ENCODE assay signal across 6 cellular contexts in genomic region chr14:23071975-23072539, GRCh38. TPM values are rescaled to one million over a fixed set of nuclear protein-coding genes. Genes with fewer than 3 reads are reported as not detected.
A peak's percentile ranks its signal among the peaks of the same experiment; 100 is the strongest.
DNase-seq lines count a peak whose midpoint lies in the region; ATAC-seq, FAIRE-seq and TF ChIP-seq lines count a peak whose summit lies in the region.

No MANE protein-coding gene starts in this region.

- ATAC-seq in T-helper 17 cell (no peak), GM19455 (IDR thresholded peaks at IDR 0.05; ENCODE audit: unreplicated experiment) (no peak)

- intact Hi-C loops in kidney (cut with DNase I), result no loop called here

- H3K9ac ChIP-seq in kidney (ENCODE audit: low read length in 2 of 2), result peak overlapping the region; percentile 63 to 93

- FAIRE-seq in kidney (lab: Jason Lieb, UNC), result no peak
- no peak for FAIRE-seq in GM12892 (lab: Jason Lieb, UNC)

- CTCF ChIA-PET in AG04449 (lab: Yijun Ruan, JAX), result interaction anchor here (0.7 to 17.4 kb wide), 17 partner anchors 9 to 515 kb away, joined by 3 to 452 read pairs (median 9); partner anchors contain the start of genes ACIN1, AJUBA, C14orf119 and CDH24

- peaks cover 24% of the 10 kb centered on the region for H3K4me1 Mint-ChIP-seq in T-helper 17 cell

- H3K36me3 Mint-ChIP-seq in T-helper 17 cell (ENCODE audit: low read depth), result no peaks in the 10 kb centered on the region

- TF ChIP-seq CTCF in AG04449 (IDR thresholded peaks at IDR 0.05; ENCODE audit: insufficient read depth, low read length, missing control alignments), result no peak
- no peak for TF ChIP-seq CTCF in kidney (IDR thresholded peaks at IDR 0.05; ENCODE audit: borderline replicate concordance, extremely low read depth, insufficient read depth)

- no peaks in the 10 kb centered on the region for H3K27me3 Mint-ChIP-seq in T-helper 17 cell

- DNase-seq in AG04449 (ENCODE audit: low read depth, low spot score), result no peak
- no peak for DNase-seq in T-helper 17 cell
- DNase-seq in kidney, result no peak
- no peak for DNase-seq in GM12892 (ENCODE audit: insufficient read length)
- no peak for DNase-seq in epidermal melanocyte (ENCODE audit: insufficient read length, low spot score)

- H3K4me3 Mint-ChIP-seq in T-helper 17 cell, result peak overlapping the region; percentile 93

- peak overlapping the region; percentile 61 to 83 for H3K27ac ChIP-seq in kidney (ENCODE audit: low read depth in 2 of 2, low read length in 2 of 2)

- H3K27ac Mint-ChIP-seq in T-helper 17 cell, result peak overlapping the region; percentile 95

- H3K9me3 ChIP-seq in T-helper 17 cell (ENCODE audit: control insufficient read depth, low read length, poor library complexity, severe bottlenecking), result no peaks in the 10 kb centered on the region
- no peaks in the 10 kb centered on the region for H3K9me3 ChIP-seq in kidney (ENCODE audit: control insufficient read depth in 1 of 2, low read length in 2 of 2)

- H3K4me3 ChIP-seq in AG04449 (ENCODE audit: low read depth, low read length) (peak overlapping the region; percentile 86), kidney (ENCODE audit: low read length in 2 of 2) (peak overlapping the region; percentile 36 to 81)

- peaks cover 21 to 24% of the 10 kb centered on the region in 2 donors for H3K4me1 ChIP-seq in kidney (ENCODE audit: control insufficient read depth in 1 of 2, insufficient read depth in 1 of 2, low read depth in 1 of 2, low read length in 2 of 2)

- peaks cover 31 to 57% of the 10 kb centered on the region in 2 donors for H3K36me3 ChIP-seq in kidney (ENCODE audit: control insufficient read depth in 1 of 2, insufficient read depth in 2 of 2, low read length in 2 of 2)

- POLR2A ChIA-PET in AG04449 (lab: Yijun Ruan, JAX), result interaction anchor here (0.6 to 2.9 kb wide), 5 partner anchors 8 to 26 kb away, joined by 3 to 29 read pairs (median 7); partner anchors contain the start of genes ACIN1 and C14orf119

- no peak for TF ChIP-seq POLR2A in GM12892 (IDR thresholded peaks at IDR 0.05; ENCODE audit: low read depth, low read length)

RNA-seq across cellular contexts. Expression of gene CDH24, which starts 14.7 kb away (rescaled TPM):
- total RNA-seq in T-helper 17 cell (1 to 10 TPM; 1.6 to 1.8 TPM), kidney (5.1 TPM)
- 5.4 TPM for polyA plus RNA-seq in kidney (ENCODE audit: insufficient read depth, low read depth, low replicate concordance)
- polyA plus RNA-seq in GM12892 (2012; ENCODE audit: missing spikeins), result 1.1 TPM

RNA-seq across cellular contexts. Expression of gene ACIN1, which starts 22.9 kb away (rescaled TPM):
- total RNA-seq in T-helper 17 cell (100 to 1,000 TPM; 264 to 298 TPM), kidney (150 TPM)
- polyA plus RNA-seq in kidney (ENCODE audit: insufficient read depth, low read depth, low replicate concordance), result 54.9 TPM
- polyA plus RNA-seq in GM12892 (2012; ENCODE audit: missing spikeins), result 83.9 TPM

RNA-seq across cellular contexts. Expression of gene C14orf119, which starts 23.2 kb away (rescaled TPM):
- total RNA-seq in T-helper 17 cell, result 10 to 100 TPM; 10.5 to 11.6 TPM
- total RNA-seq in kidney, result 42.8 TPM
- polyA plus RNA-seq in kidney (ENCODE audit: insufficient read depth, low read depth, low replicate concordance), result 56.6 TPM
- 39.9 TPM for polyA plus RNA-seq in GM12892 (2012; ENCODE audit: missing spikeins)

RNA-seq across cellular contexts. Expression of gene PSMB11, which starts 30.0 kb away (rescaled TPM):
- total RNA-seq in T-helper 17 cell, result not detected
- total RNA-seq in kidney, result not detected
- polyA plus RNA-seq in kidney (ENCODE audit: insufficient read depth, low read depth, low replicate concordance), result not detected
- not detected for polyA plus RNA-seq in GM12892 (2012; ENCODE audit: missing spikeins)

RNA-seq across cellular contexts. Expression of gene CIROP, which starts 32.7 kb away (rescaled TPM):
- total RNA-seq in T-helper 17 cell (not detected), kidney (not detected)
- not detected for polyA plus RNA-seq in kidney (ENCODE audit: insufficient read depth, low read depth, low replicate concordance)
- polyA plus RNA-seq in GM12892 (2012; ENCODE audit: missing spikeins), result not detected
